In the genomic region with DNA sequence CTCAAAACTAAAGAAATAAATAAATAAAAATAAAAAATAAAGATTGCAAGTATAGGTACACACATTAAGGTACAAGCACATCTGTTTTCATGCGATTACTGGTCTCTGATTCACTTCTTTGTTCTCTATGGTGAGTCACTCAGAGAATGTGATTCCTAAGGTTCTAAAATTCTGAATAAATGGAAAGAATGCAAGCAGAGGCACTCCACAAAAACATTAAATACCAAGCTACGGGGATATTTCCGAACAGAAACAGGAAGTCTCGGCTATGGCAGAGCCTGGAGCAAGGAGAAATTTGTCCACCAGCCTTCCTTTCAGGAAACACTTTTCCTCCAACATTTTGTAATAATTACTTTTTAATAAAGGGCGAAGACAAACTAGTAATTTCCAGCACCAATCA, we compare ENCODE assay signal across 8 cellular contexts. TPM values are rescaled to one million over a fixed set of nuclear protein-coding genes. Genes with fewer than 3 reads are reported as not detected.
DNase-seq lines count a peak whose midpoint lies in the region; ATAC-seq, FAIRE-seq and TF ChIP-seq lines count a peak whose summit lies in the region.

No MANE protein-coding gene starts in this region.

- H3K4me3 ChIP-seq in A549 (peak overlapping the region; percentile 63), HAP-1 (peak overlapping the region; percentile 78)

- POLR2A ChIA-PET in A549 (lab: Yijun Ruan, JAX): interaction anchor here (2.5 kb wide), 1 partner anchor 25 kb away, joined by 7 read pairs; no protein-coding TSS in a partner anchor

- H3K9me3 ChIP-seq in A549: no peaks in the 10 kb centered on the region
- no peaks in the 10 kb centered on the region; the same call in 1 of the 2 replicates for H3K9me3 ChIP-seq in HAP-1

- no peak for TF ChIP-seq POLR2A in A549 (IDR thresholded peaks at IDR 0.05; ENCODE audit: low read length)

- DNase-seq in A549 (ENCODE audit: low read depth in 1 of 2, low spot score in 1 of 2): no peak
- DNase-seq in HAP-1 (ENCODE audit: low spot score in 2 of 2): peak in 1 of 2 experiments; percentile 30
- no peak for DNase-seq in activated naive CD8-positive, alpha-beta T cell treated with anti-CD3 and anti-CD28 coated beads for 36 hours
- DNase-seq in iris pigment epithelial cell (ENCODE audit: low read depth): peak; percentile 78
- DNase-seq in substantia nigra (lab: John Stamatoyannopoulos, UW): no peak
- DNase-seq in germinal center (ENCODE audit: low spot score): no peak
- no peak for DNase-seq in SHP77 (lab: John Stamatoyannopoulos, UW)

- no peaks in the 10 kb centered on the region for H3K9me3 Mint-ChIP-seq in activated naive CD8-positive, alpha-beta T cell treated with anti-CD3 and anti-CD28 coated beads for 36 hours

- H3K4me1 ChIP-seq in A549 (peaks cover 34% of the 10 kb centered on the region), HAP-1 (peaks cover 27% of the 10 kb centered on the region)

- H3K27me3 Mint-ChIP-seq in activated naive CD8-positive, alpha-beta T cell treated with anti-CD3 and anti-CD28 coated beads for 36 hours: no peaks in the 10 kb centered on the region

- no peak for TF ChIP-seq CTCF in A549 (IDR thresholded peaks at IDR 0.05)

- peak overlapping the region; percentile 91 for H3K4me2 ChIP-seq in A549

- H3K4me3 Mint-ChIP-seq in activated naive CD8-positive, alpha-beta T cell treated with anti-CD3 and anti-CD28 coated beads for 36 hours: peak overlapping the region; percentile 88

- in situ Hi-C loops in HAP-1 (cut with MboI; ENCODE audit: low sequenced_read_pairs): loop anchor here (25.0 kb wide), 1 partner anchor 809 kb away; a partner anchor contains a TSS

- H3K27me3 ChIP-seq in HAP-1 (ENCODE audit: low read depth): no peaks in the 10 kb centered on the region

- H3K4me1 Mint-ChIP-seq in activated naive CD8-positive, alpha-beta T cell treated with anti-CD3 and anti-CD28 coated beads for 36 hours: peaks cover 75% of the 10 kb centered on the region

- peaks cover 13% of the 10 kb centered on the region for H3K36me3 Mint-ChIP-seq in activated naive CD8-positive, alpha-beta T cell treated with anti-CD3 and anti-CD28 coated beads for 36 hours

- H3K36me3 ChIP-seq in HAP-1 (replicated peaks): no peaks in the 10 kb centered on the region

- WGBS in A549 (ENCODE audit: missing lambda C conversion rate): 3% methylated on average over 5 of the region's 5 CpGs

- TF ChIP-seq RAD21 in A549 (conservative IDR thresholded peaks at IDR 0.05 in 1 of 2, IDR thresholded peaks at IDR 0.05 in 1 of 2): no peak

- ATAC-seq in A549: no peak
- ATAC-seq in GM21360 (IDR thresholded peaks at IDR 0.05; ENCODE audit: unreplicated experiment): no peak

- H3K27ac ChIP-seq in A549: peak overlapping the region; percentile 77 to 98
- peak overlapping the region; percentile 72 for H3K27ac ChIP-seq in substantia nigra (ENCODE audit: low read depth, low read length, poor library complexity, severe bottlenecking)

- CTCF ChIA-PET in A549 (lab: Yijun Ruan, JAX): no interaction called here

- no peak for FAIRE-seq in A549 (lab: Jason Lieb, UNC)

- H3K27ac Mint-ChIP-seq in activated naive CD8-positive, alpha-beta T cell treated with anti-CD3 and anti-CD28 coated beads for 36 hours: peak overlapping the region; percentile 85

- no peak for TF ChIP-seq EP300 in A549 (IDR thresholded peaks at IDR 0.05)

TF ChIP-seq in A549, 52 proteins besides CTCF, POLR2A, EP300 and RAD21:
- TF ChIP-seq ZNF302 (CRISPR knock-in tag; IDR thresholded peaks at IDR 0.05) (no peak), FOSL2 (IDR thresholded peaks at IDR 0.05) (no peak), FOSL2 (CRISPR knock-in tag; IDR thresholded peaks at IDR 0.05) (peak; percentile 58; the same call in 1 of the 2 replicates)

RNA-seq across cellular contexts. Expression of a gene that starts 1.4 kb away (rescaled TPM):
- polyA plus RNA-seq in A549 (2011; rRNA removed) (64.4 and 68.1 TPM in 2 replicates), A549 (2017; fragmentation: RNase III; extraction: RNeasy Plus Mini Kit Qiagen cat#74134 plus additional on column Dnase treatment) (70.5 to 74.0 TPM (median 73.4 TPM) in 3 replicates)
- polyA plus RNA-seq in A549 (2012; cell fraction: cytosol; rRNA removed): 39.0 and 54.6 TPM in 2 replicates
- 29.2 and 35.0 TPM in 2 replicates for polyA plus RNA-seq in A549 (2012; cell fraction: nucleus; rRNA removed)
- polyA minus RNA-seq in A549 (2011; rRNA and poly(A)+ RNA removed): 78.6 and 87.2 TPM in 2 replicates
- 10 to 100 TPM; 49.0 to 50.5 TPM for total RNA-seq in activated naive CD8-positive, alpha-beta T cell treated with anti-CD3 and anti-CD28 coated beads for 36 hours
